ENCODE assay signal across 14 cellular contexts in the genomic region with DNA sequence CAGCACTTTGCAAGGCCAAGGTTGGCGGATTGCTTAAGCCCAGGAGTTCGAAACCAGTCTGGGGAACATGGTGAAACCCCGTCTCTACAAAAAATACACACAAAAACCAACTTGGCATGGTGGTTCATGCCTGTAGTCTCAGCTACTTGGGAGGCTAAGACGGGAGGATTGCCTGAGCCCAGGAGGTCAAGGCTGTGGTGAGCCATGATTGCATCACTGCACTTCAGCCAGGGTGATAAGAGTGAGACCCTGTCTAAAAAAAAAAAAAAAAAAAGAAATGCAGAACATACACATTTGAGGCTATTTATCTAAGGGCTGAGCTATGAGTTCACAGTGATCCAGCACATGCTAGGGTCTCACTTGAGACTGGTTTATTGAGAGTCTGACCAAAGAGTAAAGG.
"Had no signal": no experiment of that assay in that cellular context is flagged by ENCODE, and none has a peak within 500 bp of the region (broad histone marks: within the 10 kb centered on the region; RNA-seq: fewer than 3 reads in every experiment).

No MANE protein-coding gene starts in this region.

- FAIRE-seq: islet of Langerhans, urothelium cell line had no signal

- H3K9me3 ChIP-seq: breast epithelium, gastroesophageal sphincter, ovary, thyroid gland had no signal

- H3K4me1 Mint-ChIP-seq: activated CD4-positive, alpha-beta T cell treated with anti-CD3 and anti-CD28 coated beads, Interleukin-2, amount 10 ng/mL, durations not matched to agents 7 days and 5 days had no signal

- ATAC-seq: gastroesophageal sphincter; stimulated activated memory B cell treated with anti-CD40 and anti-IgM and Interleukin-4, amounts not matched to agents 10 μg/mL and 1 μg/mL and 100 μg/mL, for 72 hours had no signal

- DNase-seq: activated CD4-positive, alpha-beta T cell treated with anti-CD3 and anti-CD28 coated beads, Interleukin-2, amount 10 ng/mL, durations not matched to agents 7 days and 5 days; activated naive CD4-positive, alpha-beta T cell treated with Interleukin-2 at 50 U/mL for 16 hours; activated T-cell treated with anti-CD3 and anti-CD28 coated beads for 4 hours; aorta; dermis blood vessel endothelial cell; naive B cell; ovary; stimulated activated CD4-positive, alpha-beta T cell treated with anti-CD3 and anti-CD28 coated beads, Interleukin-2, amount 100 ng/mL, for 48 hours; thyroid gland had no signal

- H3K9me3 Mint-ChIP-seq: stimulated activated memory B cell treated with anti-CD40 and anti-IgM and Interleukin-4, amounts not matched to agents 10 μg/mL and 1 μg/mL and 100 μg/mL, for 72 hours had no signal

- H3K27me3 Mint-ChIP-seq: activated CD4-positive, alpha-beta T cell treated with anti-CD3 and anti-CD28 coated beads, Interleukin-2, amount 10 ng/mL, durations not matched to agents 7 days and 5 days; naive B cell; stimulated activated memory B cell treated with anti-CD40 and anti-IgM and Interleukin-4, amounts not matched to agents 10 μg/mL and 1 μg/mL and 100 μg/mL, for 72 hours had no signal

- H3K27ac Mint-ChIP-seq: activated CD4-positive, alpha-beta T cell treated with anti-CD3 and anti-CD28 coated beads, Interleukin-2, amount 10 ng/mL, durations not matched to agents 7 days and 5 days; stimulated activated memory B cell treated with anti-CD40 and anti-IgM and Interleukin-4, amounts not matched to agents 10 μg/mL and 1 μg/mL and 100 μg/mL, for 72 hours had no signal

- H3K36me3 ChIP-seq: breast epithelium, ovary, thyroid gland had no signal

- H3K4me3 ChIP-seq: breast epithelium, gastroesophageal sphincter, ovary, thyroid gland had no signal

- H3K27me3 ChIP-seq: breast epithelium, gastroesophageal sphincter, ovary, thyroid gland had no signal

- H3K4me3 Mint-ChIP-seq: activated CD4-positive, alpha-beta T cell treated with anti-CD3 and anti-CD28 coated beads, Interleukin-2, amount 10 ng/mL, durations not matched to agents 7 days and 5 days; naive B cell; stimulated activated memory B cell treated with anti-CD40 and anti-IgM and Interleukin-4, amounts not matched to agents 10 μg/mL and 1 μg/mL and 100 μg/mL, for 72 hours had no signal

- H3K4me1 ChIP-seq: breast epithelium had no signal

- H3K27ac ChIP-seq: breast epithelium, gastroesophageal sphincter, ovary, thyroid gland had no signal
